ENCODE assay signal across 13 cellular contexts in the genomic region with DNA sequence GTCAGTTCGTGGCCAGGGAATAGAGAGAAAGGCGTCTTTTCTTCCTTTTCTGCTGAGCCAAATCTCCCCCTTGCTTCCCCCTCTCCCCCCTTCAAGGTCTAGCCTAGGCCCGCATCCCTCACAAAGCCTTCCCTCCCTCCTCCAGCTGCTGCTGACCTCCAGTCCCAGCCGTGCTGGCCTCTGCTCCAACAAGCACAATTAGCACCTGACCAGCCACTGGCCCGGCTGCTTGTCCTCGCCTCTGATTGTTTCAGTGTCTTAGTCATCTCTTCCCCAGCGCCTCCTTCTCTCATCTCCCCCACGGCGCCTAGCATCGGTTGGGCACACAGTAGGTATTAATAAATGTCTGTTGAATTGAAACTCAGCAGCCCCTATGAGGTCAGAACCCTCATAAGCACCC. TPM values are rescaled to one million over a fixed set of nuclear protein-coding genes. Genes with fewer than 3 reads are reported as not detected.
DNase-seq lines count a peak whose midpoint lies in the region; ATAC-seq, FAIRE-seq and TF ChIP-seq lines count a peak whose summit lies in the region.
"Had no signal": no experiment of that assay in that cellular context is flagged by ENCODE, and none has a peak within 500 bp of the region (broad histone marks: within the 10 kb centered on the region; RNA-seq: fewer than 3 reads in every experiment).

No MANE protein-coding gene starts in this region.

- no peak for TF ChIP-seq EP300 in K562 (IDR thresholded peaks at IDR 0.05; ENCODE audit: low read length)

- WGBS in K562 (ENCODE audit: insufficient coverage, low coverage, missing lambda C conversion rate): 23% methylated on average over 7 of the region's 10 CpGs

- peak; percentile 54 for FAIRE-seq in K562 (lab: Jason Lieb, UNC)
- FAIRE-seq: H1 had no signal

- no peak for TF ChIP-seq RAD21 in K562 (CRISPR knock-in tag; conservative IDR thresholded peaks at IDR 0.05 in 1 of 2, IDR thresholded peaks at IDR 0.05 in 1 of 2)

- peaks cover 29% of the 10 kb centered on the region for H4K20me1 ChIP-seq in K562 (replicated peaks; ENCODE audit: control insufficient read depth, insufficient read depth, low read length)

- peak; percentile 25 for DNase-seq in left ventricle myocardium inferior
- DNase-seq in Right ventricle myocardium inferior (ENCODE audit: missing footprints): no peak
- DNase-seq in K562 (ENCODE audit: extremely low read depth in 1 of 4, low spot score in 3 of 4): no peak
- DNase-seq in NCI-H510A (lab: John Stamatoyannopoulos, UW): no peak
- no peak for DNase-seq in ascending aorta (ENCODE audit: low spot score in 2 of 2)
- no peak for DNase-seq in 8988T
- DNase-seq: activated CD8-positive, alpha-beta memory T cell treated with anti-CD3 and anti-CD28 coated beads, Interleukin-2, amount 10 ng/mL, durations not matched to agents 7 days and 5 days; kidney glomerular epithelial cell; RPMI8226 had no signal

- peaks cover 27% of the 10 kb centered on the region for H3K27me3 Mint-ChIP-seq in nephron (ENCODE audit: low read depth)
- H3K27me3 Mint-ChIP-seq: activated CD8-positive, alpha-beta memory T cell treated with anti-CD3 and anti-CD28 coated beads, Interleukin-2, amount 10 ng/mL, durations not matched to agents 7 days and 5 days had no signal

- H3K4me1 Mint-ChIP-seq in nephron: peaks cover 23% of the 10 kb centered on the region

- intact Hi-C loops in left ventricle myocardium inferior (cut with micrococcal nuclease): no loop called here
- intact Hi-C loops in Right ventricle myocardium inferior (cut with DNase I): no loop called here
- intact Hi-C loops in K562 (cut with micrococcal nuclease): no loop called here
- intact Hi-C loops in ascending aorta (cut with DNase I): no loop called here

- peak overlapping the region; percentile 38 for H3K27ac ChIP-seq in left ventricle myocardium inferior (replicated peaks)
- no peak overlapping the region for H3K27ac ChIP-seq in K562 (ENCODE audit: extremely low read depth, low read depth, low read length)
- H3K27ac ChIP-seq in ascending aorta: peak overlapping the region in 1 of 2 donors; percentile 5

- CTCF ChIA-PET in K562 (lab: Yijun Ruan, JAX; ENCODE audit: low intra/inter-chr PET ratio): interaction anchor here (0.6 kb wide), 1 partner anchor 161 kb away, joined by 3 read pairs; no protein-coding TSS in a partner anchor

- no peak overlapping the region for H3K4me3 Mint-ChIP-seq in nephron
- H3K4me3 Mint-ChIP-seq: activated CD8-positive, alpha-beta memory T cell treated with anti-CD3 and anti-CD28 coated beads, Interleukin-2, amount 10 ng/mL, durations not matched to agents 7 days and 5 days had no signal

- no peaks in the 10 kb centered on the region for H3K27me3 ChIP-seq in left ventricle myocardium inferior (ENCODE audit: low read depth)
- H3K27me3 ChIP-seq in K562 (ENCODE audit: control insufficient read depth in 2 of 2, insufficient read depth in 2 of 2, low read length in 2 of 2): no peaks in the 10 kb centered on the region
- no peaks in the 10 kb centered on the region for H3K27me3 ChIP-seq in ascending aorta

- ATAC-seq in Right ventricle myocardium inferior (no peak), K562 (peak; percentile 2; the same call in 1 of the 3 replicates), HG03108 (IDR thresholded peaks at IDR 0.05; ENCODE audit: unreplicated experiment) (no peak)
- ATAC-seq: activated CD8-positive, alpha-beta memory T cell treated with anti-CD3 and anti-CD28 coated beads, Interleukin-2, amount 10 ng/mL, durations not matched to agents 7 days and 5 days had no signal

- in situ Hi-C loops in K562 (cut with MboI): no loop called here

- H3K9me3 Mint-ChIP-seq in nephron: peaks cover 7% of the 10 kb centered on the region

- H3K4me1 ChIP-seq in left ventricle myocardium inferior (peaks cover 21% of the 10 kb centered on the region), K562 (replicated peaks in 1 of 2; ENCODE audit: control insufficient read depth in 2 of 2, insufficient read depth in 2 of 2, low read length in 2 of 2) (peaks cover 21 to 29% of the 10 kb centered on the region in 2 experiments; a peak in 4 of 5 replicates), ascending aorta (peaks cover 0 to 4% of the 10 kb centered on the region in 2 donors)

- TF ChIP-seq POLR2A in K562 (conservative IDR thresholded peaks at IDR 0.05): no peak

- H2AFZ ChIP-seq in K562 (ENCODE audit: low read depth, low read length): no peak overlapping the region

- TF ChIP-seq CTCF in left ventricle myocardium inferior (IDR thresholded peaks at IDR 0.05; ENCODE audit: borderline replicate concordance): no peak
- no peak for TF ChIP-seq CTCF in K562 (IDR thresholded peaks at IDR 0.05 in 2 of 3, conservative IDR thresholded peaks at IDR 0.05 in 1 of 3; ENCODE audit: insufficient read depth in 2 of 3, low read depth in 1 of 3, low read length in 3 of 3)
- TF ChIP-seq CTCF in nephron (IDR thresholded peaks at IDR 0.05; ENCODE audit: unreplicated experiment in 3 of 3): no peak
- TF ChIP-seq CTCF in ascending aorta (IDR thresholded peaks at IDR 0.05): no peak

- no peak overlapping the region; the same call in 1 of the 2 replicates for H3K4me2 ChIP-seq in K562 (ENCODE audit: insufficient read depth, low read length)

- peak overlapping the region in 2 of 3 experiments; percentile 14 to 31 for H3K27ac Mint-ChIP-seq in nephron

- peaks cover 89% of the 10 kb centered on the region for H3K79me2 ChIP-seq in K562 (ENCODE audit: control insufficient read depth, insufficient read depth, low read length)

- POLR2A ChIA-PET in K562 (lab: Yijun Ruan, JAX): interaction anchor here (0.5 to 3.1 kb wide), 3 partner anchors 11 to 34 kb away, joined by 3 to 12 read pairs (median 4); no protein-coding TSS in a partner anchor

- H3K36me3 Mint-ChIP-seq in nephron (ENCODE audit: low read depth): no peaks in the 10 kb centered on the region

- H3K9me1 ChIP-seq in K562 (ENCODE audit: control insufficient read depth, insufficient read depth, low read length): no peaks in the 10 kb centered on the region

- no peaks in the 10 kb centered on the region for H3K9me3 ChIP-seq in left ventricle myocardium inferior (replicated peaks)
- H3K9me3 ChIP-seq in K562 (replicated peaks; ENCODE audit: control insufficient read depth, insufficient read depth, low read depth, low read length): no peaks in the 10 kb centered on the region
- H3K9me3 ChIP-seq in ascending aorta: no peaks in the 10 kb centered on the region

- H3K4me3 ChIP-seq in left ventricle myocardium inferior: no peak overlapping the region
- no peak overlapping the region for H3K4me3 ChIP-seq in K562
- no peak overlapping the region for H3K4me3 ChIP-seq in ascending aorta

- no TSS peak for BruUV-seq in K562 (replicated peaks; lab: Mats Ljungman, UMichigan)

- H3K9ac ChIP-seq in K562 (ENCODE audit: insufficient read depth in 1 of 2, low read depth in 2 of 2, low read length in 2 of 2): peak overlapping the region in 1 of 2 experiments; percentile 78; a peak in 2 of 4 replicates

- H3K36me3 ChIP-seq in left ventricle myocardium inferior: no peaks in the 10 kb centered on the region
- H3K36me3 ChIP-seq in K562 (ENCODE audit: control insufficient read depth, insufficient read depth, low read length): peaks cover 16% of the 10 kb centered on the region
- H3K36me3 ChIP-seq in ascending aorta: no peaks in the 10 kb centered on the region

TF ChIP-seq in K562, 482 proteins besides CTCF, POLR2A, EP300 and RAD21 (continues in another document):
- TF ChIP-seq MCM5 (IDR thresholded peaks at IDR 0.05; ENCODE audit: low read depth) (no peak), TAF7 (tag; IDR thresholded peaks at IDR 0.05) (no peak), NFE2 (IDR thresholded peaks at IDR 0.05; ENCODE audit: low read depth) (no peak)

RNA-seq across cellular contexts. Expression of a gene that starts 4.2 kb away (rescaled TPM):
- 2.2 TPM for total RNA-seq in left ventricle myocardium inferior
- 2.8 TPM for total RNA-seq in Right ventricle myocardium inferior
- 17.7 and 35.6 TPM in 2 replicates for total RNA-seq in K562 (2011; cell fraction: chromatin; rRNA removed; ENCODE audit: low replicate concordance)
- 19.2 and 22.7 TPM in 2 replicates for total RNA-seq in K562 (2011; cell fraction: nucleolus; rRNA removed)
- 24.8 and 30.9 TPM in 2 replicates for total RNA-seq in K562 (2011; cell fraction: nucleoplasm; rRNA removed)
- 28.6 and 41.1 TPM in 2 replicates for total RNA-seq in K562 (2014; rRNA removed)
- 17.6 and 18.3 TPM in 2 replicates for total RNA-seq in K562 (2014; rRNA removed; fragmentation: Illumina TruSeq; extraction: Trizol)
- 24.8 and 26.3 TPM in 2 replicates for total RNA-seq in K562 (2015; rRNA removed; fragmentation: Illumina TruSeq; extraction: Trizol)
- 43.9 and 47.7 TPM in 2 replicates for total RNA-seq in K562 (2021)
- polyA plus RNA-seq in K562 (2011; rRNA removed): 29.2 and 33.4 TPM in 2 replicates
- polyA plus RNA-seq in K562 (2011; cell fraction: cytosol; rRNA removed): 39.7 and 49.3 TPM in 2 replicates
- 24.3 and 33.0 TPM in 2 replicates for polyA plus RNA-seq in K562 (2011; cell fraction: nucleus; rRNA removed)
- polyA plus RNA-seq in K562 (2012): 38.6 and 52.6 TPM in 2 replicates
- polyA plus RNA-seq in K562 (2014; fragmentation: Illumina TruSeq; extraction: Trizol): 50.7 and 55.8 TPM in 2 replicates
- polyA plus RNA-seq in K562 (2014; fragmentation: Nextera tagmentation; extraction: Ambion mirVana): 1 to 10 TPM; 5.9 to 7.3 TPM
- 25.2 and 28.4 TPM in 2 replicates for polyA plus RNA-seq in K562 (2014; rRNA removed)
- polyA minus RNA-seq in K562 (2011; rRNA and poly(A)+ RNA removed): 35.0 and 38.5 TPM in 2 replicates
- 38.8 and 40.9 TPM in 2 replicates for polyA minus RNA-seq in K562 (2011; cell fraction: cytosol; rRNA and poly(A)+ RNA removed)
- 8.9 and 10.8 TPM in 2 replicates for polyA minus RNA-seq in K562 (2011; cell fraction: nucleus; rRNA and poly(A)+ RNA removed)
- total RNA-seq in ascending aorta: 25.7 TPM
- polyA plus RNA-seq: neural cell had no signal

RNA-seq across cellular contexts. Expression of a gene that starts 59.6 kb away (rescaled TPM):
- total RNA-seq in left ventricle myocardium inferior (127 TPM), Right ventricle myocardium inferior (132 TPM), K562 (2014; rRNA removed) (59.9 and 65.0 TPM in 2 replicates), K562 (2014; rRNA removed; fragmentation: Illumina TruSeq; extraction: Trizol) (101 and 107 TPM in 2 replicates), K562 (2015; rRNA removed; fragmentation: Illumina TruSeq; extraction: Trizol) (79.9 and 91.4 TPM in 2 replicates), K562 (2021) (80.7 and 85.2 TPM in 2 replicates), ascending aorta (0.75 TPM)
- total RNA-seq in K562 (2011; cell fraction: chromatin; rRNA removed; ENCODE audit: low replicate concordance): 25.4 and 35.9 TPM in 2 replicates
- 14.5 and 20.4 TPM in 2 replicates for total RNA-seq in K562 (2011; cell fraction: nucleolus; rRNA removed)
- total RNA-seq in K562 (2011; cell fraction: nucleoplasm; rRNA removed): 21.5 and 24.0 TPM in 2 replicates
- polyA plus RNA-seq in K562 (2011; rRNA removed) (85.6 and 111 TPM in 2 replicates), K562 (2014; fragmentation: Illumina TruSeq; extraction: Trizol) (99.0 and 117 TPM in 2 replicates), K562 (2014; fragmentation: Nextera tagmentation; extraction: Ambion mirVana) (10 to 100 TPM; 51.0 to 62.0 TPM), K562 (2014; rRNA removed) (91.2 and 93.7 TPM in 2 replicates)
- polyA plus RNA-seq in K562 (2011; cell fraction: cytosol; rRNA removed): 55.0 and 81.8 TPM in 2 replicates
- polyA plus RNA-seq in K562 (2011; cell fraction: nucleus; rRNA removed): 40.3 and 74.3 TPM in 2 replicates
- 89.5 and 101 TPM in 2 replicates for polyA plus RNA-seq in K562 (2012)
- 93.8 and 106 TPM in 2 replicates for polyA minus RNA-seq in K562 (2011; rRNA and poly(A)+ RNA removed)
- 27.8 and 34.7 TPM in 2 replicates for polyA minus RNA-seq in K562 (2011; cell fraction: cytosol; rRNA and poly(A)+ RNA removed)
- 10.8 and 24.0 TPM in 2 replicates for polyA minus RNA-seq in K562 (2011; cell fraction: nucleus; rRNA and poly(A)+ RNA removed)
